9 cellular contexts compared by ENCODE assay signal in genomic region chr16:88754912-88755744, GRCh38. TPM values are rescaled to one million over a fixed set of nuclear protein-coding genes. Genes with fewer than 3 reads are reported as not detected.
A peak's percentile ranks its signal among the peaks of the same experiment; 100 is the strongest.
DNase-seq lines count a peak whose midpoint lies in the region; ATAC-seq and TF ChIP-seq lines count a peak whose summit lies in the region.
"Had no signal": no experiment of that assay in that cellular context is flagged by ENCODE, and none has a peak within 500 bp of the region (broad histone marks: within the 10 kb centered on the region; RNA-seq: fewer than 3 reads in every experiment).

No MANE protein-coding gene starts in this region.

- H3K9me3 Mint-ChIP-seq in HFFc6, result no peaks in the 10 kb centered on the region
- no peaks in the 10 kb centered on the region for H3K9me3 Mint-ChIP-seq in stimulated activated naive CD8-positive, alpha-beta T cell treated with anti-CD3 and anti-CD28 coated beads, Interleukin-15, amount 100 ng/mL, for 72 hours

- peak; percentile 42 for TF ChIP-seq CTCF in AG04449 (IDR thresholded peaks at IDR 0.05; ENCODE audit: insufficient read depth, low read length, missing control alignments)
- no peak for TF ChIP-seq CTCF in HFFc6 (IDR thresholded peaks at IDR 0.05)
- TF ChIP-seq CTCF in astrocyte of the spinal cord (IDR thresholded peaks at IDR 0.05; ENCODE audit: low read depth, low read length), result no peak

- CTCF ChIA-PET in AG04449 (lab: Yijun Ruan, JAX), result interaction anchor here (1.5 to 25.7 kb wide), 5 partner anchors 7 to 44 kb away, joined by 3 to 544 read pairs (median 11); no protein-coding TSS in a partner anchor

- peak overlapping the region; percentile 74 for H3K27ac Mint-ChIP-seq in HFFc6
- no peak overlapping the region for H3K27ac Mint-ChIP-seq in stimulated activated naive CD8-positive, alpha-beta T cell treated with anti-CD3 and anti-CD28 coated beads, Interleukin-15, amount 100 ng/mL, for 72 hours

- H3K27me3 Mint-ChIP-seq in HFFc6 (ENCODE audit: insufficient read depth), result peaks cover 4% of the 10 kb centered on the region
- no peaks in the 10 kb centered on the region for H3K27me3 Mint-ChIP-seq in stimulated activated naive CD8-positive, alpha-beta T cell treated with anti-CD3 and anti-CD28 coated beads, Interleukin-15, amount 100 ng/mL, for 72 hours

- H3K4me3 Mint-ChIP-seq in HFFc6, result peak overlapping the region; percentile 51
- H3K4me3 Mint-ChIP-seq in stimulated activated naive CD8-positive, alpha-beta T cell treated with anti-CD3 and anti-CD28 coated beads, Interleukin-15, amount 100 ng/mL, for 72 hours, result no peak overlapping the region

- DNase-seq in AG04449 (ENCODE audit: low read depth, low spot score) (peak; percentile 54), HFFc6 (peak; percentile 82), astrocyte of the spinal cord (ENCODE audit: low read depth, low spot score) (peak; percentile 56), islet precursor cell (peak; percentile 80), COLO668 (lab: John Stamatoyannopoulos, UW; ENCODE audit: unreplicated experiment) (no peak), NCI-H524 (lab: John Stamatoyannopoulos, UW) (no peak), occipital lobe (lab: John Stamatoyannopoulos, UW) (no peak)
- DNase-seq in stimulated activated naive CD8-positive, alpha-beta T cell treated with anti-CD3 and anti-CD28 coated beads, Interleukin-15, amount 100 ng/mL, for 72 hours, result no peak
- DNase-seq: NCI-H524 treated with DMSO at 0.1 percent for 48 hours had no signal

- H3K4me3 ChIP-seq in AG04449 (ENCODE audit: low read depth, low read length), result no peak overlapping the region
- H3K4me3 ChIP-seq in astrocyte of the spinal cord (ENCODE audit: low read depth, low read length), result no peak overlapping the region

- H3K36me3 Mint-ChIP-seq in HFFc6 (ENCODE audit: low read depth), result peaks cover 5% of the 10 kb centered on the region

- peaks cover 33% of the 10 kb centered on the region for H3K4me1 Mint-ChIP-seq in HFFc6 (ENCODE audit: low read depth)
- H3K4me1 Mint-ChIP-seq in stimulated activated naive CD8-positive, alpha-beta T cell treated with anti-CD3 and anti-CD28 coated beads, Interleukin-15, amount 100 ng/mL, for 72 hours, result peaks cover 9% of the 10 kb centered on the region

- no peak for ATAC-seq in stimulated activated naive CD8-positive, alpha-beta T cell treated with anti-CD3 and anti-CD28 coated beads, Interleukin-15, amount 100 ng/mL, for 72 hours

- in situ Hi-C loops in astrocyte of the spinal cord (cut with HindIII; ENCODE audit: low sequenced_read_pairs), result no loop called here

- POLR2A ChIA-PET in AG04449 (lab: Yijun Ruan, JAX), result interaction anchor here (0.6 to 2.7 kb wide), 7 partner anchors 7 to 976 kb away, joined by 3 to 13 read pairs (median 4); partner anchors contain the start of gene PIEZO1

RNA-seq across cellular contexts. Expression of gene PIEZO1, which starts 29.9 kb away (rescaled TPM):
- 100 to 1,000 TPM; 238 to 293 (median 264) TPM for total RNA-seq in HFFc6 (2021; fragmentation: NEBNext Ultra II Directional; extraction: Animal tissue kit (Norgen Biotek cat#: 25700))
- 4.8 TPM for total RNA-seq in occipital lobe

RNA-seq across cellular contexts. Expression of gene CDT1, which starts 48.5 kb away (rescaled TPM):
- total RNA-seq in HFFc6 (2021; fragmentation: NEBNext Ultra II Directional; extraction: Animal tissue kit (Norgen Biotek cat#: 25700)), result 10 to 100 TPM; 13.3 to 28.2 (median 22.2) TPM
- total RNA-seq in occipital lobe, result 1.6 TPM

RNA-seq across cellular contexts. Expression of gene CTU2, which starts 48.8 kb away (rescaled TPM):
- total RNA-seq in HFFc6 (2021; fragmentation: NEBNext Ultra II Directional; extraction: Animal tissue kit (Norgen Biotek cat#: 25700)), result 10 to 100 TPM; 26.2 to 37.0 (median 33.2) TPM
- 15.9 TPM for total RNA-seq in occipital lobe

RNA-seq across cellular contexts. Expression of gene RNF166, which starts 48.9 kb away (rescaled TPM):
- total RNA-seq in HFFc6 (2021; fragmentation: NEBNext Ultra II Directional; extraction: Animal tissue kit (Norgen Biotek cat#: 25700)), result 10 to 100 TPM; 10.3 to 18.3 (median 13.2) TPM
- 10.9 TPM for total RNA-seq in occipital lobe

RNA-seq across cellular contexts. Expression of gene APRT, which starts 56.6 kb away (rescaled TPM):
- total RNA-seq in HFFc6 (2021; fragmentation: NEBNext Ultra II Directional; extraction: Animal tissue kit (Norgen Biotek cat#: 25700)), result 100 to 1,000 TPM; 123 to 163 (median 130) TPM
- total RNA-seq in occipital lobe, result 12.0 TPM

Comparison
In these comparisons a context has a peak if more than half of its experiments do, and no peak if none do; other contexts are left out.
1. DNase-seq: peak in AG04449 (single experiment), HFFc6 (single experiment), astrocyte of the spinal cord (single experiment) and islet precursor cell (single experiment); none in stimulated activated naive CD8-positive, alpha-beta T cell treated with anti-CD3 and anti-CD28 coated beads, Interleukin-15, amount 100 ng/mL, for 72 hours (0 of 2), COLO668 (single experiment), NCI-H524 (0 of 2) and occipital lobe (single experiment).
2. RNA of gene PIEZO1, which starts 29.9 kb away (total RNA-seq): 238 to 293 TPM in HFFc6; 4.8 TPM in occipital lobe (single experiment); every median in the first group is over 10 times any median in the second.